9 cellular contexts compared by ENCODE assay signal in the genomic region with DNA sequence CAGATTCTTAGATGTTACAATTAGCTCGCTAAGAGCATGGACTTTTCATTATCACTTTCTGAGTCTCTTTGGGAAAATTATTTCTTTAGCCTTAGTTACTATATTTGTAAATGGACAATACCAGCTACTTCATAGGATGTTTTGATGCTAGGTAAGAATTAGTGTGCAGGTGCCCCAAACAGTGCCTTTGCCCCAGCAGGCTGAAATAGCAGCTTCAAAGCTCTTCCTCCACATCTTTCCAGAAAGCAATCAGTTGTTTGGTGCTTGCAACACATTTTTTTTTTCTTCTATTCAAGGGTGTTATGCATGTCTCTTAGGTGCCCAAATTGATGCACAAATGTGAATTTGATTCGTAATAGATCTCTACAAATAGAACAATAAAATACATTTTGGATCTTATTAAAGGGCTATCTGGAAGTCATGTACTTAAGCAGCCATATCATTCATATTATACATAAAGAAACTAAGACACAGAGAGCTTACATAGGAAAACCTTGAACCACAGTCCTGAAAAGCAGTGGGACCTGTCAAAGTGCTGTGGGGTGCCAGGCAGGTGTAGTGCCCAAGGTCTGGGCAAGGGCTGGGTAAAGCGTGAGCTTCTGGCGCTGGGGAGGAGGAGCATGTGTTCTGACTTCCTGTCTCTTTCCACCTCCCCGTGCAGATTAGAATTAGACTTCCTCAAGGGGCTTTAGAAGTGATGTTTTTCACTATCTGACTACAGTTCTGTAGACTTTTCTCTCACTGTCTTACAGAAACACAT.
A peak's percentile ranks its signal among the peaks of the same experiment; 100 is the strongest.
DNase-seq lines count a peak whose midpoint lies in the region; ATAC-seq and TF ChIP-seq lines count a peak whose summit lies in the region.
"Had no signal": no experiment of that assay in that cellular context is flagged by ENCODE, and none has a peak within 500 bp of the region (broad histone marks: within the 10 kb centered on the region; RNA-seq: fewer than 3 reads in every experiment).

No MANE protein-coding gene starts in this region.

- H4K91ac ChIP-seq in mesenchymal stem cell (ENCODE audit: low read length), result no peak overlapping the region

- no peak overlapping the region for H3K4ac ChIP-seq in mesenchymal stem cell (ENCODE audit: low read depth in 1 of 2, low read length in 2 of 2)

- no peak overlapping the region for H3K4me2 ChIP-seq in mesenchymal stem cell (ENCODE audit: low read length, poor library complexity, severe bottlenecking)

- peak overlapping the region; percentile 24 for H3K4me3 Mint-ChIP-seq in activated CD4-positive, alpha-beta T cell treated with anti-CD3 and anti-CD28 coated beads, Interleukin-2, amount 10 ng/mL, durations not matched to agents 7 days and 5 days
- H3K4me3 Mint-ChIP-seq: brain had no signal

- H2AK5ac ChIP-seq in mesenchymal stem cell (ENCODE audit: low read length, severe bottlenecking), result peak overlapping the region; percentile 100

- peak; percentile 33 for ATAC-seq in GM18498 (IDR thresholded peaks at IDR 0.05; ENCODE audit: unreplicated experiment)
- ATAC-seq in HG02678 (IDR thresholded peaks at IDR 0.05; ENCODE audit: unreplicated experiment), result peak; percentile 26
- ATAC-seq in SK-N-SH treated with all-trans-retinoic acid at 6 μM for 48 hours, result no peak
- no peak for ATAC-seq in HG03469 (IDR thresholded peaks at IDR 0.05; ENCODE audit: unreplicated experiment)

- no peak overlapping the region for H3K4me3 ChIP-seq in mesenchymal stem cell (ENCODE audit: insufficient read depth in 1 of 2, low read depth in 1 of 2, low read length in 2 of 2)

- POLR2A ChIA-PET in activated CD4-positive, alpha-beta T cell treated with anti-CD3 and anti-CD28 coated beads, Interleukin-2, amount 10 ng/mL, durations not matched to agents 7 days and 5 days (lab: Charles Lee), result interaction anchor here (0.6 kb wide), 1 partner anchor 270 kb away, joined by 4 read pairs; no protein-coding TSS in a partner anchor

- peak overlapping the region; percentile 98 for H3K27ac ChIP-seq in mesenchymal stem cell (ENCODE audit: low read length, poor library complexity, severe bottlenecking)

- peak overlapping the region in 1 of 2 experiments; percentile 71 for H3K14ac ChIP-seq in mesenchymal stem cell (ENCODE audit: low read length in 2 of 2)

- H3K27me3 Mint-ChIP-seq in activated CD4-positive, alpha-beta T cell treated with anti-CD3 and anti-CD28 coated beads, Interleukin-2, amount 10 ng/mL, durations not matched to agents 7 days and 5 days, result peaks cover 5% of the 10 kb centered on the region
- H3K27me3 Mint-ChIP-seq: brain had no signal

- DNase-seq in activated CD4-positive, alpha-beta T cell treated with anti-CD3 and anti-CD28 coated beads, Interleukin-2, amount 10 ng/mL, durations not matched to agents 7 days and 5 days, result peak; percentile 47
- no peak for DNase-seq in mesenchymal stem cell
- no peak for DNase-seq in islet precursor cell
- DNase-seq in SW 1271 (lab: John Stamatoyannopoulos, UW), result no peak

- H3K4me1 Mint-ChIP-seq in activated CD4-positive, alpha-beta T cell treated with anti-CD3 and anti-CD28 coated beads, Interleukin-2, amount 10 ng/mL, durations not matched to agents 7 days and 5 days, result peaks cover 69% of the 10 kb centered on the region

- H3K9me3 ChIP-seq in mesenchymal stem cell (ENCODE audit: control insufficient read depth, low read length), result no peaks in the 10 kb centered on the region

- H3K27me3 ChIP-seq in mesenchymal stem cell (ENCODE audit: control insufficient read depth in 1 of 2, insufficient read depth in 1 of 2, low read length in 2 of 2), result no peaks in the 10 kb centered on the region

- peak overlapping the region in 1 of 2 experiments; percentile 39 for H2BK12ac ChIP-seq in mesenchymal stem cell (ENCODE audit: low read length in 2 of 2)

- H3K18ac ChIP-seq in mesenchymal stem cell (ENCODE audit: low read depth in 1 of 2, low read length in 2 of 2), result peak overlapping the region in 1 of 2 experiments; percentile 62

- H3K4me1 ChIP-seq in mesenchymal stem cell (ENCODE audit: control insufficient read depth, insufficient read depth, low read depth, low read length), result peaks cover 9% of the 10 kb centered on the region

- H2AFZ ChIP-seq in mesenchymal stem cell (ENCODE audit: low read depth, low read length), result no peak overlapping the region

- peak overlapping the region in 1 of 2 experiments; percentile 94 for H3K23ac ChIP-seq in mesenchymal stem cell (ENCODE audit: low read length in 2 of 2)

- peak overlapping the region; percentile 15 for H3K27ac Mint-ChIP-seq in activated CD4-positive, alpha-beta T cell treated with anti-CD3 and anti-CD28 coated beads, Interleukin-2, amount 10 ng/mL, durations not matched to agents 7 days and 5 days

- H3K9ac ChIP-seq in mesenchymal stem cell (ENCODE audit: low read length), result no peak overlapping the region

- H3K36me3 ChIP-seq in mesenchymal stem cell (ENCODE audit: control insufficient read depth in 1 of 2, insufficient read depth in 2 of 2, low read depth in 1 of 2, low read length in 2 of 2), result peaks cover 0 to 6% of the 10 kb centered on the region in 2 experiments

- H2BK5ac ChIP-seq in mesenchymal stem cell (ENCODE audit: low read depth, low read length, poor library complexity, severe bottlenecking), result peak overlapping the region; percentile 84

- WGBS in mesenchymal stem cell, result 83% methylated on average over 1 of the region's 5 CpGs

- peaks cover 2% of the 10 kb centered on the region for H3K9me3 Mint-ChIP-seq in activated CD4-positive, alpha-beta T cell treated with anti-CD3 and anti-CD28 coated beads, Interleukin-2, amount 10 ng/mL, durations not matched to agents 7 days and 5 days
- H3K9me3 Mint-ChIP-seq: brain had no signal

- CTCF ChIA-PET in activated CD4-positive, alpha-beta T cell treated with anti-CD3 and anti-CD28 coated beads, Interleukin-2, amount 10 ng/mL, durations not matched to agents 7 days and 5 days (lab: Charles Lee), result interaction anchor here (0.7 to 2.6 kb wide), 7 partner anchors 10 to 609 kb away, joined by 3 to 9 read pairs (median 3); no protein-coding TSS in a partner anchor

- no peaks in the 10 kb centered on the region for H3K79me1 ChIP-seq in mesenchymal stem cell (replicated peaks; ENCODE audit: low read length, poor library complexity, severe bottlenecking)

- peaks cover 22% of the 10 kb centered on the region for H3K36me3 Mint-ChIP-seq in activated CD4-positive, alpha-beta T cell treated with anti-CD3 and anti-CD28 coated beads, Interleukin-2, amount 10 ng/mL, durations not matched to agents 7 days and 5 days (ENCODE audit: low read depth)

- no peak overlapping the region for H2BK15ac ChIP-seq in mesenchymal stem cell (ENCODE audit: low read depth, poor library complexity, severe bottlenecking)

- H4K8ac ChIP-seq in mesenchymal stem cell (ENCODE audit: low read length), result peak overlapping the region; percentile 75

- no peak overlapping the region for H2BK120ac ChIP-seq in mesenchymal stem cell (ENCODE audit: low read depth, low read length)

TF ChIP-seq in SK-N-SH treated with all-trans-retinoic acid at 6 μM for 48 hours, 23 proteins besides CTCF, POLR2A, EP300 and RAD21 (continues in another document):
- no peak for TF ChIP-seq TOX (CRISPR knock-in tag; IDR thresholded peaks at IDR 0.05; ENCODE audit: borderline replicate concordance)
- TF ChIP-seq, protein P1, sequence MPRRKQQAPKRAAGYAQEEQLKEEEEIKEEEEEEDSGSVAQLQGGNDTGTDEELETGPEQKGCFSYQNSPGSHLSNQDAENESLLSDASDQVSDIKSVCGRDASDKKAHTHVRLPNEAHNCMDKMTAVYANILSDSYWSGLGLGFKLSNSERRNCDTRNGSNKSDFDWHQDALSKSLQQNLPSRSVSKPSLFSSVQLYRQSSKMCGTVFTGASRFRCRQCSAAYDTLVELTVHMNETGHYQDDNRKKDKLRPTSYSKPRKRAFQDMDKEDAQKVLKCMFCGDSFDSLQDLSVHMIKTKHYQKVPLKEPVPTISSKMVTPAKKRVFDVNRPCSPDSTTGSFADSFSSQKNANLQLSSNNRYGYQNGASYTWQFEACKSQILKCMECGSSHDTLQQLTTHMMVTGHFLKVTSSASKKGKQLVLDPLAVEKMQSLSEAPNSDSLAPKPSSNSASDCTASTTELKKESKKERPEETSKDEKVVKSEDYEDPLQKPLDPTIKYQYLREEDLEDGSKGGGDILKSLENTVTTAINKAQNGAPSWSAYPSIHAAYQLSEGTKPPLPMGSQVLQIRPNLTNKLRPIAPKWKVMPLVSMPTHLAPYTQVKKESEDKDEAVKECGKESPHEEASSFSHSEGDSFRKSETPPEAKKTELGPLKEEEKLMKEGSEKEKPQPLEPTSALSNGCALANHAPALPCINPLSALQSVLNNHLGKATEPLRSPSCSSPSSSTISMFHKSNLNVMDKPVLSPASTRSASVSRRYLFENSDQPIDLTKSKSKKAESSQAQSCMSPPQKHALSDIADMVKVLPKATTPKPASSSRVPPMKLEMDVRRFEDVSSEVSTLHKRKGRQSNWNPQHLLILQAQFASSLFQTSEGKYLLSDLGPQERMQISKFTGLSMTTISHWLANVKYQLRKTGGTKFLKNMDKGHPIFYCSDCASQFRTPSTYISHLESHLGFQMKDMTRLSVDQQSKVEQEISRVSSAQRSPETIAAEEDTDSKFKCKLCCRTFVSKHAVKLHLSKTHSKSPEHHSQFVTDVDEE (CRISPR knock-in tag; IDR thresholded peaks at IDR 0.05), result no peak
- TF ChIP-seq TCF4 (CRISPR knock-in tag; IDR thresholded peaks at IDR 0.05; ENCODE audit: borderline replicate concordance), result no peak
- no peak for TF ChIP-seq ESRRG (CRISPR knock-in tag; IDR thresholded peaks at IDR 0.05)
- no peak for TF ChIP-seq ZFP3 (CRISPR knock-in tag; IDR thresholded peaks at IDR 0.05)
- no peak for TF ChIP-seq PPARA (CRISPR knock-in tag; IDR thresholded peaks at IDR 0.05; ENCODE audit: borderline replicate concordance)
- TF ChIP-seq, protein P2, sequence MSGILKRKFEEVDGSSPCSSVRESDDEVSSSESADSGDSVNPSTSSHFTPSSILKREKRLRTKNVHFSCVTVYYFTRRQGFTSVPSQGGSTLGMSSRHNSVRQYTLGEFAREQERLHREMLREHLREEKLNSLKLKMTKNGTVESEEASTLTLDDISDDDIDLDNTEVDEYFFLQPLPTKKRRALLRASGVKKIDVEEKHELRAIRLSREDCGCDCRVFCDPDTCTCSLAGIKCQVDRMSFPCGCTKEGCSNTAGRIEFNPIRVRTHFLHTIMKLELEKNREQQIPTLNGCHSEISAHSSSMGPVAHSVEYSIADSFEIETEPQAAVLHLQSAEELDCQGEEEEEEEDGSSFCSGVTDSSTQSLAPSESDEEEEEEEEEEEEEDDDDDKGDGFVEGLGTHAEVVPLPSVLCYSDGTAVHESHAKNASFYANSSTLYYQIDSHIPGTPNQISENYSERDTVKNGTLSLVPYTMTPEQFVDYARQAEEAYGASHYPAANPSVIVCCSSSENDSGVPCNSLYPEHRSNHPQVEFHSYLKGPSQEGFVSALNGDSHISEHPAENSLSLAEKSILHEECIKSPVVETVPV (CRISPR knock-in tag; IDR thresholded peaks at IDR 0.05), result no peak

Comparison
In these comparisons a context has a peak if more than half of its experiments do, and no peak if none do; other contexts are left out.
1. ATAC-seq: peak in GM18498 (single experiment) and HG02678 (single experiment); none in SK-N-SH treated with all-trans-retinoic acid at 6 μM for 48 hours (single experiment) and HG03469 (single experiment).